In genomic region chr9:100308965-100309564, GRCh38 we compare ENCODE assay signal across 1 cellular context.
TF ChIP-seq lines count a peak whose summit lies in the region.

No MANE protein-coding gene starts in this region.

TF ChIP-seq in HepG2, 621 proteins besides CTCF, POLR2A, EP300 and RAD21:
- no peak for TF ChIP-seq TAF15 (IDR thresholded peaks at IDR 0.05; ENCODE audit: low read depth, low read length, poor library complexity, severe bottlenecking)
- no peak for TF ChIP-seq ARNT (IDR thresholded peaks at IDR 0.05)
- TF ChIP-seq MIER2 (CRISPR knock-in tag; IDR thresholded peaks at IDR 0.05) = no peak
- TF ChIP-seq MBNL3 (CRISPR knock-in tag; conservative IDR thresholded peaks at IDR 0.05) = no peak
- TF ChIP-seq ZBTB8A (CRISPR knock-in tag; IDR thresholded peaks at IDR 0.05; ENCODE audit: borderline replicate concordance, low read depth) = no peak
- TF ChIP-seq ZNF672 (CRISPR knock-in tag; IDR thresholded peaks at IDR 0.05) = no peak
- no peak for TF ChIP-seq GZF1 (CRISPR knock-in tag; IDR thresholded peaks at IDR 0.05)
- TF ChIP-seq SMYD3 (CRISPR knock-in tag; IDR thresholded peaks at IDR 0.05) = no peak
TF ChIP-seq in HepG2: peak in this region for 0.
